In genomic region chr13:40985596-40986327, GRCh38 we compare ENCODE assay signal across 10 cellular contexts. TPM values are rescaled to one million over a fixed set of nuclear protein-coding genes. Genes with fewer than 3 reads are reported as not detected.
DNase-seq lines count a peak whose midpoint lies in the region; ATAC-seq, FAIRE-seq and TF ChIP-seq lines count a peak whose summit lies in the region.
"Had no signal": no experiment of that assay in that cellular context is flagged by ENCODE, and none has a peak within 500 bp of the region (broad histone marks: within the 10 kb centered on the region; RNA-seq: fewer than 3 reads in every experiment).

No MANE protein-coding gene starts in this region.

- TF ChIP-seq CTCF in GM12865 (IDR thresholded peaks at IDR 0.05; ENCODE audit: insufficient read depth, low read depth, low read length, missing control alignments), result no peak
- TF ChIP-seq CTCF in activated B cell treated with CpG ODN at 0.5 μM for 24 hours (IDR thresholded peaks at IDR 0.05), result no peak

- no peaks in the 10 kb centered on the region for H3K36me3 ChIP-seq in small intestine (ENCODE audit: control insufficient read depth in 2 of 2, insufficient read depth in 2 of 2, low read length in 2 of 2)

- H3K4me1 Mint-ChIP-seq in activated B cell treated with CpG ODN at 0.5 μM for 24 hours (peaks cover 77% of the 10 kb centered on the region), immature natural killer cell (peaks cover 75 to 92% of the 10 kb centered on the region in 2 donors)

- WGBS in small intestine, 3 donors, result 24 to 36% (median 24%) methylated on average over 5 of the region's 5 CpGs

- DNase-seq in GM12865 (ENCODE audit: low read depth), result no peak
- no peak for DNase-seq in activated B cell treated with CpG ODN at 0.5 μM for 24 hours
- no peak for DNase-seq in immature natural killer cell
- no peak for DNase-seq in small intestine
- no peak for DNase-seq in SHP77 (lab: John Stamatoyannopoulos, UW)
- no peak for DNase-seq in mucosa of gallbladder (ENCODE audit: low spot score)
- DNase-seq: stimulated activated CD4-positive, alpha-beta T cell treated with anti-CD3 and anti-CD28 coated beads, Interleukin-4, amount 100 ng/mL, for 4 hours had no signal

- peaks cover 4 to 19% of the 10 kb centered on the region in 2 donors for H3K4me1 ChIP-seq in small intestine (ENCODE audit: control insufficient read depth in 2 of 2, insufficient read depth in 1 of 2, low read depth in 1 of 2, low read length in 1 of 2)

- no peak for FAIRE-seq in small intestine (lab: Jason Lieb, UNC)
- FAIRE-seq: astrocyte had no signal

- peak overlapping the region; percentile 72 for H3K4me3 ChIP-seq in GM12865 (ENCODE audit: low read depth, low read length)
- H3K4me3 ChIP-seq in small intestine (ENCODE audit: low read depth in 1 of 2, low read length in 2 of 2), result peak overlapping the region in 1 of 2 donors; percentile 1

- H3K9me3 Mint-ChIP-seq in activated B cell treated with CpG ODN at 0.5 μM for 24 hours (no peaks in the 10 kb centered on the region), immature natural killer cell (no peaks in the 10 kb centered on the region)

- POLR2A ChIA-PET in activated B cell treated with CpG ODN at 0.5 μM for 24 hours (lab: Charles Lee), result interaction anchor here (0.9 to 2.1 kb wide), 6 partner anchors 19 to 75 kb away, joined by 3 to 9 read pairs (median 4); partner anchors contain the start of genes ELF1 and WBP4

- intact Hi-C loops in activated B cell treated with CpG ODN at 0.5 μM for 24 hours (cut with micrococcal nuclease), result loop anchor here (1.0 to 10.0 kb wide), 2 partner anchors 11 to 321 kb away; partner anchors contain the start of gene FOXO1

- ATAC-seq in activated B cell treated with CpG ODN at 0.5 μM for 24 hours (ENCODE audit: low read depth) (no peak), HG02610 (IDR thresholded peaks at IDR 0.05; ENCODE audit: unreplicated experiment) (no peak)
- ATAC-seq in activated CD4-positive, CD25-positive, alpha-beta regulatory T cell treated with anti-CD3 and anti-CD28 coated beads, Interleukin-2, amount 50 U/mL, for 24 hours, result no peak

- no peaks in the 10 kb centered on the region for H3K27me3 ChIP-seq in small intestine (ENCODE audit: control insufficient read depth in 2 of 2, insufficient read depth in 2 of 2, low read length in 2 of 2)

- H3K36me3 Mint-ChIP-seq in activated B cell treated with CpG ODN at 0.5 μM for 24 hours (ENCODE audit: low read depth) (peaks cover 17% of the 10 kb centered on the region), immature natural killer cell (peaks cover 0 to 5% (median 3%) of the 10 kb centered on the region in 3 donors)

- H3K27ac ChIP-seq in small intestine (ENCODE audit: low read depth in 1 of 2, low read length in 1 of 2), result peak overlapping the region; percentile 57 to 68

- peak overlapping the region; percentile 71 for H3K4me3 Mint-ChIP-seq in activated B cell treated with CpG ODN at 0.5 μM for 24 hours
- H3K4me3 Mint-ChIP-seq in immature natural killer cell, result peak overlapping the region; percentile 88 to 98 (median 92)

- H3K27me3 Mint-ChIP-seq in activated B cell treated with CpG ODN at 0.5 μM for 24 hours (no peaks in the 10 kb centered on the region), immature natural killer cell (ENCODE audit: low read depth in 3 of 3) (peaks cover 2 to 9% (median 4%) of the 10 kb centered on the region in 3 donors)

- H3K9me3 ChIP-seq in small intestine (ENCODE audit: control insufficient read depth, low read depth), result no peaks in the 10 kb centered on the region

- H3K27ac Mint-ChIP-seq in activated B cell treated with CpG ODN at 0.5 μM for 24 hours (peak overlapping the region; percentile 89), immature natural killer cell (peak overlapping the region; percentile 94 to 99 (median 97))

- CTCF ChIA-PET in activated B cell treated with CpG ODN at 0.5 μM for 24 hours (lab: Charles Lee), result interaction anchor here (1.1 to 2.1 kb wide), 4 partner anchors 11 to 72 kb away, joined by 3 to 7 read pairs (median 5); no protein-coding TSS in a partner anchor

RNA-seq across cellular contexts. Expression of gene ELF1, which starts 33.4 kb away (rescaled TPM):
- total RNA-seq in activated B cell treated with CpG ODN at 0.5 μM for 24 hours (129 and 136 TPM in 2 replicates), mucosa of gallbladder (121 TPM)
- polyA plus RNA-seq in immature natural killer cell (100 to 1,000 TPM in 1 of 3 donors, 10 to 100 TPM in 2; 76.8 to 128 (median 92.9) TPM), small intestine (10 to 100 TPM; 34.3 to 40.8 (median 38.0) TPM)
